8 cellular contexts compared by ENCODE assay signal in the genomic region with DNA sequence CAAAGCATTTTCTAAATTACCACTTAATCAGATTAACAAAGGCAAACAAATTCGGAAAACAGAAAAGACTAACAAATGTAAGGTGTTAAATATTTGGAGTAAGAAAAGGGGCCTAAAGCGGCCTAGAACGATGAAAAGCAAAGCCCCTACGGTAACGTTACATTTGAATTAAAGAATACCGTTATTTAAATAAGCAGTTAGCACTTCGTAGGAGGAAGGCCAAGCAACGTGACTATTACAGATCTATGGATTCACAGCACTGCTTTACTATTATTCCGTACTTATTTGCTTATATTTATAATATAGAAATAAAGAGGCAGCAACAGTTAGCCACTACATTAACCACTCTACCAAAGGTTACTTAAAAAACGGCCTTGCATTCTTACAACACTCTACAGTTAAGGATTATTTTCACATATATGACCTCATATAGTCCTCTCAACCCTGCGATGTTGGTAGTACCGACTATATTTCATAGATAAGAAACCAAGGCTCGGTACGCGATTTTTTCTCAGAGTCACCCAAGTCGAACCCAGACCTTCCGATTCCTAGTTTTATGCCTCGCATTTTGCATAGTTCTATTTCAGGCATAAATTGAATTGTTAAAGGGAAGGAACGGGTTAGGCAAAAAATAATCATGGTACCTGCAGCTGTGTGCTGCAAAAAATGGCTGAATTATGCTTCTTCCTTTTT. TPM values are rescaled to one million over a fixed set of nuclear protein-coding genes. Genes with fewer than 3 reads are reported as not detected.
DNase-seq lines count a peak whose midpoint lies in the region.

No MANE protein-coding gene starts in this region.

- H3K23ac ChIP-seq in mesenchymal stem cell (ENCODE audit: low read length in 2 of 2) = no peak overlapping the region

- no peak overlapping the region for H4K91ac ChIP-seq in mesenchymal stem cell (ENCODE audit: low read length)

- H2BK120ac ChIP-seq in mesenchymal stem cell (ENCODE audit: low read depth, low read length) = no peak overlapping the region

- H3K27ac ChIP-seq in mesenchymal stem cell (ENCODE audit: low read length, poor library complexity, severe bottlenecking) = no peak overlapping the region

- no peaks in the 10 kb centered on the region for H3K79me1 ChIP-seq in mesenchymal stem cell (replicated peaks; ENCODE audit: low read length, poor library complexity, severe bottlenecking)

- H2AK5ac ChIP-seq in mesenchymal stem cell (ENCODE audit: low read length, severe bottlenecking) = no peak overlapping the region

- H3K4me2 ChIP-seq in mesenchymal stem cell (ENCODE audit: low read length, poor library complexity, severe bottlenecking) = no peak overlapping the region

- H3K4me3 ChIP-seq in mesenchymal stem cell (ENCODE audit: insufficient read depth in 1 of 2, low read depth in 1 of 2, low read length in 2 of 2) = peak overlapping the region; percentile 74 to 82

- H2BK5ac ChIP-seq in mesenchymal stem cell (ENCODE audit: low read depth, low read length, poor library complexity, severe bottlenecking) = no peak overlapping the region

- DNase-seq in NCI-H82 (lab: John Stamatoyannopoulos, UW) = peak; percentile 47
- no peak for DNase-seq in NCI-H82 treated with DMSO at 0.1 percent for 48 hours (lab: John Stamatoyannopoulos, UW; ENCODE audit: unreplicated experiment)
- peak; percentile 50 for DNase-seq in NCI-H2227 (lab: John Stamatoyannopoulos, UW; ENCODE audit: unreplicated experiment)
- DNase-seq in cerebellar cortex (ENCODE audit: low spot score) = peak; percentile 23
- DNase-seq in mesenchymal stem cell = peak; percentile 37
- no peak for DNase-seq in activated CD4-positive, CD25-positive, alpha-beta regulatory T cell treated with anti-CD3 and anti-CD28 coated beads, Interleukin-2, amount 50 U/mL, for 72 hours
- DNase-seq in CD1c-positive myeloid dendritic cell (ENCODE audit: extremely low spot score) = no peak
- no peak for DNase-seq in NCI-H128 (lab: John Stamatoyannopoulos, UW; ENCODE audit: unreplicated experiment)

- 0% methylated on average over 6 of the region's 19 CpGs for WGBS in mesenchymal stem cell

- H4K8ac ChIP-seq in mesenchymal stem cell (ENCODE audit: low read length) = no peak overlapping the region

- no peak overlapping the region for H3K4ac ChIP-seq in mesenchymal stem cell (ENCODE audit: low read depth in 1 of 2, low read length in 2 of 2)

- H3K27me3 ChIP-seq in mesenchymal stem cell (ENCODE audit: control insufficient read depth in 1 of 2, insufficient read depth in 1 of 2, low read length in 2 of 2) = peaks cover 0 to 16% of the 10 kb centered on the region in 2 experiments

- H2BK12ac ChIP-seq in mesenchymal stem cell (ENCODE audit: low read length in 2 of 2) = no peak overlapping the region

- H3K4me1 ChIP-seq in mesenchymal stem cell (ENCODE audit: control insufficient read depth, insufficient read depth, low read depth, low read length) = no peaks in the 10 kb centered on the region

- no peak overlapping the region for H3K18ac ChIP-seq in mesenchymal stem cell (ENCODE audit: low read depth in 1 of 2, low read length in 2 of 2)

- no peak overlapping the region for H3K14ac ChIP-seq in mesenchymal stem cell (ENCODE audit: low read length in 2 of 2)

- H3K9ac ChIP-seq in mesenchymal stem cell (ENCODE audit: low read length) = peak overlapping the region; percentile 88

- H3K9me3 ChIP-seq in mesenchymal stem cell (ENCODE audit: control insufficient read depth, low read length) = no peaks in the 10 kb centered on the region

- no peaks in the 10 kb centered on the region for H3K36me3 ChIP-seq in mesenchymal stem cell (ENCODE audit: control insufficient read depth in 1 of 2, insufficient read depth in 2 of 2, low read depth in 1 of 2, low read length in 2 of 2)

- H2AFZ ChIP-seq in mesenchymal stem cell (ENCODE audit: low read depth, low read length) = no peak overlapping the region

- H2BK15ac ChIP-seq in mesenchymal stem cell (ENCODE audit: low read depth, poor library complexity, severe bottlenecking) = no peak overlapping the region

RNA-seq across cellular contexts. Expression of a gene that starts 2.9 kb away (rescaled TPM):
- polyA plus RNA-seq in mesenchymal stem cell (2013, experiment 1 of 2) = 2.6 TPM
- polyA plus RNA-seq in mesenchymal stem cell (2013, experiment 2 of 2) = 2.6 TPM

RNA-seq across cellular contexts. Expression of a gene that starts 30.6 kb away (rescaled TPM):
- 113 TPM for polyA plus RNA-seq in mesenchymal stem cell (2013, experiment 1 of 2)
- polyA plus RNA-seq in mesenchymal stem cell (2013, experiment 2 of 2) = 111 TPM

Comparison
In these comparisons a context has a peak if more than half of its experiments do, and no peak if none do; other contexts are left out.
1. DNase-seq: peak in NCI-H82 (single experiment), NCI-H2227 (single experiment), cerebellar cortex (single experiment) and mesenchymal stem cell (single experiment); none in NCI-H82 treated with DMSO at 0.1 percent for 48 hours (single experiment), activated CD4-positive, CD25-positive, alpha-beta regulatory T cell treated with anti-CD3 and anti-CD28 coated beads, Interleukin-2, amount 50 U/mL, for 72 hours (single experiment), CD1c-positive myeloid dendritic cell (single experiment) and NCI-H128 (single experiment).